In the genomic region with DNA sequence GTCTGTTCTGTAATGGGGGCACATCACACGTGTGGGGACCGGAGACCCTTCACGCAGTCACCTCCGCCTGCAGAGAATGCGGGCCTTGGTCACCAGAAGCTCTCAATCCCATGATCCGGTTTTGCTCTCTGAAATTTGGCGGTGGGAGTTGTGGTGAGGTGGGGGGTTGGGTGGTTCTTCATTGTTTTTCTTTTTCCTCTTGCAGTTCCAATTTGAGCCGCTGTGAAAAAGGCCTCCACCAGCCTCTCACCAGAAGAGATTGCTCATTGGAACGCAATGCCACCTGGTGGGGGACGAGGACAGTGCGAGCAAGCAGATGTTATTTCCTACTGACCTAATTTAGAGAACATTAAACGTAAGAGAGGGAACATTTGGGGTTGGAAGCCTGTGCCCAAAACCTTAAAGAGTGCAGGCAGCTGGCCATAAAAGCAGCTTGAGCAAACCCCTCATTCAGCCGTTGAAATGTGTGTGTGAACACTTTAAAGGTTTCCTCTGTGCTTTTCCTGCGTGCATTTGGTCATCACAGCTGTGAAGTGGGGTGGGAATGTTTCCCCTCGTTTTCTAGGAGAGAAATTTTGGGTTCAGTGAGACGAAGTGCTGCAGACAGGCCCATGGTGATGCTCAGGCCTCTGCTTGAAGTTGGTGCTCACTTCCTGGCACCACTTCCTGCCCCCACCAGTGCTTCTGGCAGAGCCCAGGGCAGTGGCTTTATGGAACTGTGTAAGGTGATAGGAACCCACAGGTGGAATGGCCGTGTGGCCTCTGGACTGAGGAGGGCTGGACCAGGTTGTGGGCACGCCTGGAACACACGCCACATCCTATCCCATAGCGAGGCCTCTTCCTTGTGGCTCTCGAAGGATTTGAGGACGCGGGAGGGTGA, we compare ENCODE assay signal across 8 cellular contexts.
DNase-seq lines count a peak whose midpoint lies in the region; ATAC-seq lines count a peak whose summit lies in the region.

No MANE protein-coding gene starts in this region.

- peak; percentile 83 for ATAC-seq in GM18873 (IDR thresholded peaks at IDR 0.05; ENCODE audit: low FRiP score, unreplicated experiment)
- peak; percentile 91 for ATAC-seq in HG03159 (IDR thresholded peaks at IDR 0.05; ENCODE audit: unreplicated experiment)
- ATAC-seq in activated CD4-positive, alpha-beta T cell treated with anti-CD3 and anti-CD28 coated beads for 36 hours, result peak; percentile 71

- peaks cover 39% of the 10 kb centered on the region for H3K4me1 Mint-ChIP-seq in activated CD4-positive, alpha-beta T cell treated with anti-CD3 and anti-CD28 coated beads for 36 hours

- CTCF ChIA-PET in activated CD4-positive, alpha-beta T cell treated with anti-CD3 and anti-CD28 coated beads for 36 hours (lab: Charles Lee), result interaction anchor here (0.6 to 3.8 kb wide), 30 partner anchors 8 to 398 kb away, joined by 3 to 24 read pairs (median 3); partner anchors contain the start of gene PHLPP1

- peaks cover 20% of the 10 kb centered on the region for H3K36me3 Mint-ChIP-seq in activated CD4-positive, alpha-beta T cell treated with anti-CD3 and anti-CD28 coated beads for 36 hours (ENCODE audit: low read depth)

- H3K9me3 Mint-ChIP-seq in activated CD4-positive, alpha-beta T cell treated with anti-CD3 and anti-CD28 coated beads for 36 hours (ENCODE audit: low read depth), result no peaks in the 10 kb centered on the region

- intact Hi-C loops in activated CD4-positive, alpha-beta T cell treated with anti-CD3 and anti-CD28 coated beads for 36 hours (cut with DNase I, micrococcal nuclease), result loop anchor here (1.0 to 5.0 kb wide), 13 partner anchors 27 to 401 kb away; partner anchors contain the start of genes TNFRSF11A (in 2 of the 2), PIGN (in 1 of the 2) and RELCH (in 1 of the 2)

- DNase-seq in AML-193 (lab: John Stamatoyannopoulos, UW) (peak; percentile 60 to 89), NCI-H226 (peak; percentile 44), left kidney (ENCODE audit: low read depth, low spot score) (peak; percentile 96)
- peak; percentile 93 for DNase-seq in activated CD4-positive, alpha-beta T cell treated with anti-CD3 and anti-CD28 coated beads for 36 hours
- peak; percentile 85 for DNase-seq in stimulated activated CD4-positive, alpha-beta T cell treated with anti-CD3 and anti-CD28 coated beads, Interleukin-4, amount 100 ng/mL, for 1 hour

- POLR2A ChIA-PET in activated CD4-positive, alpha-beta T cell treated with anti-CD3 and anti-CD28 coated beads for 36 hours (lab: Charles Lee), result interaction anchor here (0.6 kb wide), 1 partner anchor 811 kb away, joined by 4 read pairs; no protein-coding TSS in a partner anchor

- peak overlapping the region; percentile 91 for H3K27ac Mint-ChIP-seq in activated CD4-positive, alpha-beta T cell treated with anti-CD3 and anti-CD28 coated beads for 36 hours

- H3K27ac ChIP-seq in cingulate gyrus (ENCODE audit: low read depth, low read length), result peak overlapping the region; percentile 71

- no peaks in the 10 kb centered on the region for H3K27me3 Mint-ChIP-seq in activated CD4-positive, alpha-beta T cell treated with anti-CD3 and anti-CD28 coated beads for 36 hours

- H3K4me3 Mint-ChIP-seq in activated CD4-positive, alpha-beta T cell treated with anti-CD3 and anti-CD28 coated beads for 36 hours, result peak overlapping the region; percentile 1

Comparison
In these comparisons a context has a peak if more than half of its experiments do, and no peak if none do; other contexts are left out.
1. Peak in every context shown above with its lines: DNase-seq, ATAC-seq and H3K27ac ChIP-seq.
2. DNase-seq: peak in every context shown above with its lines; median percentile 96 in left kidney; 93 in activated CD4-positive, alpha-beta T cell treated with anti-CD3 and anti-CD28 coated beads for 36 hours; 85 in stimulated activated CD4-positive, alpha-beta T cell treated with anti-CD3 and anti-CD28 coated beads, Interleukin-4, amount 100 ng/mL, for 1 hour; 74 in AML-193; 44 in NCI-H226.